Comparison of ENCODE assay signal across 8 cellular contexts in the genomic region with DNA sequence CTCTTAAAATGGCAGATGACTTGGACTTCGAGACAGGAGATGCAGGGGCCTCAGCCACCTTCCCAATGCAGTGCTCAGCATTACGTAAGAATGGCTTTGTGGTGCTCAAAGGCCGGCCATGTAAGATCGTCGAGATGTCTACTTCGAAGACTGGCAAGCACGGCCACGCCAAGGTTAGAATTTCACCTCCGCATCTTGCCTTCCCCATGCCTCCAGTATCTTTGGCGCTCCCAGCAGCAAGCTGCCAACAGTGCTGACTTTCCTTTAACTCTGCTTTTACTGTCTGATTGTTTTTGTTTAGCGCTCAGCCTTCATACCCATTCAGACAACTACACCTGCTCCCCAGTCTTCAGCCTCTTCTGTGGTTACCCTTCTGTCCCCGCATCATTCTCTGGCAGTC. TPM values are rescaled to one million over a fixed set of nuclear protein-coding genes. Genes with fewer than 3 reads are reported as not detected.
DNase-seq lines count a peak whose midpoint lies in the region; ATAC-seq and TF ChIP-seq lines count a peak whose summit lies in the region.

No MANE protein-coding gene starts in this region.

- BruUV-seq in Panc1 (replicated peaks; lab: Mats Ljungman, UMichigan) = no TSS peak

- no peaks in the 10 kb centered on the region for H3K27me3 ChIP-seq in Panc1 (ENCODE audit: control insufficient read depth, insufficient read depth, low read length)

- H3K36me3 ChIP-seq in Panc1 (ENCODE audit: control insufficient read depth, insufficient read depth, low read length) = peaks cover 25% of the 10 kb centered on the region

- H3K4me1 ChIP-seq in Panc1 (ENCODE audit: control insufficient read depth, insufficient read depth, low read length) = peaks cover 42% of the 10 kb centered on the region

- intact Hi-C loops in Panc1 (cut with micrococcal nuclease; ENCODE audit: unreplicated experiment) = no loop called here

- DNase-seq in GM12865 (ENCODE audit: low read depth) = no peak
- DNase-seq in Panc1 (ENCODE audit: low read depth, low spot score) = no peak
- DNase-seq in epithelial cell of prostate (ENCODE audit: low read depth, low spot score) = no peak
- no peak for DNase-seq in retinal pigment epithelial cell (ENCODE audit: low read depth)
- DNase-seq in left lobe of liver (ENCODE audit: low spot score) = no peak
- no peak for DNase-seq in AG08396 (ENCODE audit: low spot score)

- H3K27ac ChIP-seq in Panc1 (ENCODE audit: low read length) = peak overlapping the region; percentile 11; the same call in 1 of the 2 replicates
- H3K27ac ChIP-seq in epithelial cell of prostate = peak overlapping the region; percentile 96

- CTCF ChIA-PET in Panc1 (lab: Charles Lee) = no interaction called here

- POLR2A ChIA-PET in Panc1 (lab: Charles Lee) = no interaction called here

- in situ Hi-C loops in Panc1 (cut with HindIII; ENCODE audit: low pct_unique_long_range_greater_than_20kb, low sequenced_read_pairs) = no loop called here

- H3K9me3 ChIP-seq in Panc1 (ENCODE audit: control insufficient read depth, insufficient read depth, low read depth, low read length) = no peaks in the 10 kb centered on the region

- TF ChIP-seq CTCF in GM12865 (IDR thresholded peaks at IDR 0.05; ENCODE audit: insufficient read depth, low read depth, low read length, missing control alignments) = no peak
- TF ChIP-seq CTCF in Panc1 (IDR thresholded peaks at IDR 0.05) = no peak
- TF ChIP-seq CTCF in retinal pigment epithelial cell (conservative IDR thresholded peaks at IDR 0.05; ENCODE audit: low read depth, low read length) = no peak

- H3K4me3 ChIP-seq in GM12865 (ENCODE audit: low read depth, low read length) = peak overlapping the region; percentile 80
- H3K4me3 ChIP-seq in Panc1 (ENCODE audit: low read depth in 2 of 2, low read length in 2 of 2) = peak overlapping the region; percentile 86 to 92
- H3K4me3 ChIP-seq in retinal pigment epithelial cell (ENCODE audit: low read length) = peak overlapping the region; percentile 2

- ATAC-seq in Panc1 (no peak), left lobe of liver (no peak), esophagus mucosa (no peak), HG02610 (IDR thresholded peaks at IDR 0.05; ENCODE audit: unreplicated experiment) (no peak)

RNA-seq across cellular contexts. Expression of gene EIF5A, which starts 2.2 kb away (rescaled TPM):
- total RNA-seq in Panc1 (2021; ENCODE audit: unreplicated experiment) = 728 TPM
- 878 TPM for polyA plus RNA-seq in Panc1 (2012; ENCODE audit: insufficient read length)
- total RNA-seq in left lobe of liver = 242 TPM
- total RNA-seq in esophagus mucosa = 623 TPM

RNA-seq across cellular contexts. Expression of gene GPS2, which starts 5.5 kb away (rescaled TPM):
- 96.6 TPM for total RNA-seq in Panc1 (2021; ENCODE audit: unreplicated experiment)
- 119 TPM for polyA plus RNA-seq in Panc1 (2012; ENCODE audit: insufficient read length)
- 21.2 TPM for total RNA-seq in left lobe of liver
- total RNA-seq in esophagus mucosa = 38.9 TPM

RNA-seq across cellular contexts. Expression of gene YBX2, which starts 15.2 kb away (rescaled TPM):
- total RNA-seq in Panc1 (2021; ENCODE audit: unreplicated experiment) (54.9 TPM), left lobe of liver (0.81 TPM), esophagus mucosa (0.96 TPM)
- polyA plus RNA-seq in Panc1 (2012; ENCODE audit: insufficient read length) = 59.7 TPM

RNA-seq across cellular contexts. Expression of gene NEURL4, which starts 19.5 kb away (rescaled TPM):
- total RNA-seq in Panc1 (2021; ENCODE audit: unreplicated experiment) (58.9 TPM), left lobe of liver (17.0 TPM), esophagus mucosa (13.5 TPM)
- 53.8 TPM for polyA plus RNA-seq in Panc1 (2012; ENCODE audit: insufficient read length)

RNA-seq across cellular contexts. Expression of gene ACAP1, which starts 26.7 kb away (rescaled TPM):
- total RNA-seq in Panc1 (2021; ENCODE audit: unreplicated experiment) = 2.7 TPM
- 5.3 TPM for polyA plus RNA-seq in Panc1 (2012; ENCODE audit: insufficient read length)
- total RNA-seq in left lobe of liver = 3.4 TPM
- 3.8 TPM for total RNA-seq in esophagus mucosa

Comparison
In these comparisons a context has a peak if more than half of its experiments do, and no peak if none do; other contexts are left out.
1. H3K4me3 ChIP-seq: peak in every context shown above with its lines; median percentile 89 in Panc1; 80 in GM12865; 2 in retinal pigment epithelial cell.
2. RNA of gene YBX2, which starts 15.2 kb away (total RNA-seq): 54.9 TPM in Panc1 (single experiment); 0.96 TPM in esophagus mucosa (single experiment) and 0.81 TPM in left lobe of liver (single experiment); every median in the first group is over 10 times any median in the second.